Comparison of ENCODE assay signal across 20 cellular contexts in the genomic region with DNA sequence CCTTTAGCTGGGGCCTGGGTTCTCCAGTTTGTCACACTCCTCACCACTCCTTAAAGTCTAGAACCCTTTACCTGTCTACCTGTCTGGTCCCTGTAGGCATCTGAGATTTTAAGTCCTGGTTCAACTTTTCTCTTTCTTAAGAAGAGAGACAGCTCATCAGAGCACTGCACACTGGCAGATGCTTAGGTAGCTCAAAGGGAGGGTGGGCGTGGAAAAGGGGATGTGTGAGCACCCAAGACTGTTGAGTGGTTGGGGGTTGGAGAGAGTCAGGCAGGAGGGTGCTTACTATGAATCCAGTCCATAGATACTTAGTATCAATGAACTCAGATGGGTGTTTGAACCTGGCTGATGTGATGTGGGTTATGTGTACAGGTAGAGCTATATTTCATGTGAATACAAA.
"Had no signal": no experiment of that assay in that cellular context is flagged by ENCODE, and none has a peak within 500 bp of the region (broad histone marks: within the 10 kb centered on the region; RNA-seq: fewer than 3 reads in every experiment).

No MANE protein-coding gene starts in this region.

- DNase-seq: Karpas-422, KG1, MG63, NCI-H1092, NCI-H1105 treated with DMSO at 0.1 percent for 48 hours, NCI-H1417 treated with DMSO at 0.1 percent for 48 hours, NCI-H146, NCI-H1694 treated with DMSO at 0.1 percent for 48 hours, NCI-H1930, NCI-H2081, NCI-H2107, NCI-H2227 treated with DMSO at 0.1 percent for 48 hours, NCI-H446, NCI-H510A, NCI-H524 treated with DMSO at 0.1 percent for 48 hours, NCI-H69, NCI-H774, Right ventricle myocardium superior, RPMI8226, SIG-M5 had no signal
